In the genomic region with DNA sequence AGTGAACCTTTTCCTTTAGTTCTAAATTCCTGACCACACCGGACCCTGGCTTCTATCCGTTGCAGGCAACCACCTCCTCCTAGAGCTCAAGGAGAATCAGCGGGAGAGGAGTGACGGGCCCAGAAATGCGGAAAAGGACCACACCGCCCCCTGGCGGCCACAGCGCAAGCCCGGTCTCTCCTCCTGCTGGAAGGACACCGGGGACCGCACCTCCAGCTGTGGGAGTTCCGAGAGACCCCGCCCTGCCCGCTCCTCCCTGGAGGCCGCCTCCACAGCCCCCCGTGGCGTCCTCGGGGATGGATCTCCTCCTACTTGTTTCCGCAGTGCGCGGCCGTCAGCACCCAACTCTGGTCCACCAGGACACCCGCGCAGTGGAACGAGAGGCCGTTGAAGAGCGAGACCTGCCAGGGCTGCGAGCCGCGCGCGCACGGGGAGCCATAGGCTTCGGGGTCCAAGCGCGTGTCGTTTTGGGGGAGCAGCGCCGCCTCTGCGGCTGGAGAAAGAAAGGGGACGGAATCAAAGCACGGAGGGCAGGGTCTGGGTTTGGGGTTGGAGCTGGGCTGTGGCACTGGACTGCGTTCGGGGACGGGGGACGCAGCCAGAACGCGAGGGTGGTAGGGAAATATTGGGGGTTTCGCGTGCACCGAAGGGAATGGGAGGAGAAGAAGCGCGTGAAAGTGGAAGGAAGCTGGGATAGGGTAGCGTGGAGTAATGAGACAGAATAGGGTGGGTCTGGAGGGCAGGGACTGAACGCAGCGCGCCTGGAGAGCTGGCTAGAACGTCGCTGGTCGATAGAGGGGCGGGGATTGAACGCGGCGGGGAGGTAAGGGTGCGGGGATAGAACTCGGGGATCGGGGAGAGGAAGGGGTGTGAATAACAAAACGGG, we compare ENCODE assay signal across 9 cellular contexts. TPM values are rescaled to one million over a fixed set of nuclear protein-coding genes. Genes with fewer than 3 reads are reported as not detected.
DNase-seq lines count a peak whose midpoint lies in the region; ATAC-seq and TF ChIP-seq lines count a peak whose summit lies in the region.
"Had no signal": no experiment of that assay in that cellular context is flagged by ENCODE, and none has a peak within 500 bp of the region (broad histone marks: within the 10 kb centered on the region; RNA-seq: fewer than 3 reads in every experiment).

No MANE protein-coding gene starts in this region.

- POLR2A ChIA-PET in activated CD4-positive, alpha-beta T cell treated with anti-CD3 and anti-CD28 coated beads, Interleukin-2, amount 10 ng/mL, durations not matched to agents 7 days and 5 days (lab: Charles Lee) = no interaction called here

- no peaks in the 10 kb centered on the region for H3K9me3 Mint-ChIP-seq in activated CD4-positive, alpha-beta T cell treated with anti-CD3 and anti-CD28 coated beads, Interleukin-2, amount 10 ng/mL, durations not matched to agents 7 days and 5 days

- H3K36me3 Mint-ChIP-seq in activated CD4-positive, alpha-beta T cell treated with anti-CD3 and anti-CD28 coated beads, Interleukin-2, amount 10 ng/mL, durations not matched to agents 7 days and 5 days (ENCODE audit: low read depth) = peaks cover 2% of the 10 kb centered on the region

- peaks cover 18% of the 10 kb centered on the region for H3K4me1 Mint-ChIP-seq in activated CD4-positive, alpha-beta T cell treated with anti-CD3 and anti-CD28 coated beads, Interleukin-2, amount 10 ng/mL, durations not matched to agents 7 days and 5 days

- TF ChIP-seq CTCF in omental fat pad (IDR thresholded peaks at IDR 0.05) = peak in 1 of 3 donors; percentile 70

- DNase-seq in activated CD4-positive, alpha-beta T cell treated with anti-CD3 and anti-CD28 coated beads for 1 hour = peak; percentile 33
- DNase-seq in activated CD4-positive, alpha-beta T cell treated with anti-CD3 and anti-CD28 coated beads, Interleukin-2, amount 10 ng/mL, durations not matched to agents 7 days and 5 days = no peak
- peak; percentile 38 to 81 for DNase-seq in NCI-H526 (lab: John Stamatoyannopoulos, UW)
- peak; percentile 69 for DNase-seq in activated T-cell treated with anti-CD3 and anti-CD28 coated beads for 48 hours (ENCODE audit: low read depth)
- DNase-seq in globus pallidus (ENCODE audit: low spot score) = peak; percentile 64
- DNase-seq in omental fat pad (ENCODE audit: low spot score) = no peak
- DNase-seq in ureter (ENCODE audit: low spot score) = peak; percentile 69

- peaks cover 54% of the 10 kb centered on the region for H3K27me3 Mint-ChIP-seq in activated CD4-positive, alpha-beta T cell treated with anti-CD3 and anti-CD28 coated beads, Interleukin-2, amount 10 ng/mL, durations not matched to agents 7 days and 5 days

- no peak overlapping the region for H3K27ac Mint-ChIP-seq in activated CD4-positive, alpha-beta T cell treated with anti-CD3 and anti-CD28 coated beads, Interleukin-2, amount 10 ng/mL, durations not matched to agents 7 days and 5 days

- H3K4me3 Mint-ChIP-seq in activated CD4-positive, alpha-beta T cell treated with anti-CD3 and anti-CD28 coated beads, Interleukin-2, amount 10 ng/mL, durations not matched to agents 7 days and 5 days = no peak overlapping the region

- ATAC-seq in omental fat pad (ENCODE audit: low FRiP score) = peak; percentile 57
- no peak for ATAC-seq in HG03135 (IDR thresholded peaks at IDR 0.05; ENCODE audit: unreplicated experiment)

- CTCF ChIA-PET in activated CD4-positive, alpha-beta T cell treated with anti-CD3 and anti-CD28 coated beads, Interleukin-2, amount 10 ng/mL, durations not matched to agents 7 days and 5 days (lab: Charles Lee) = interaction anchor here (1.0 kb wide), 1 partner anchor 15 kb away, joined by 3 read pairs; no protein-coding TSS in a partner anchor

RNA-seq across cellular contexts. Expression of gene KLK10, which starts 2.5 kb away (rescaled TPM):
- total RNA-seq in activated CD4-positive, alpha-beta T cell treated with anti-CD3 and anti-CD28 coated beads, Interleukin-2, amount 10 ng/mL, durations not matched to agents 7 days and 5 days = not detected
- total RNA-seq in omental fat pad (10 to 100 TPM in 1 of 4 donors, 1 to 10 TPM in 2, not detected in 1; 1.6 to 14.2 (median 9.8) TPM), ureter (0.29 TPM)

RNA-seq across cellular contexts. Expression of gene KLK11, which starts 9.4 kb away (rescaled TPM):
- not detected for total RNA-seq in activated CD4-positive, alpha-beta T cell treated with anti-CD3 and anti-CD28 coated beads, Interleukin-2, amount 10 ng/mL, durations not matched to agents 7 days and 5 days
- total RNA-seq in omental fat pad (100 to 1,000 TPM in 1 of 4 donors, 10 to 100 TPM in 2, not detected in 1; 21.6 to 116 (median 34.0) TPM), ureter (1.0 TPM)
- total RNA-seq: renal cortical epithelial cell had no signal

RNA-seq across cellular contexts. Expression of gene KLK8, which starts 15.6 kb away (rescaled TPM):
- not detected for total RNA-seq in activated CD4-positive, alpha-beta T cell treated with anti-CD3 and anti-CD28 coated beads, Interleukin-2, amount 10 ng/mL, durations not matched to agents 7 days and 5 days
- total RNA-seq in omental fat pad (10 to 100 TPM in 1 of 4 donors, 1 to 10 TPM in 2, not detected in 1; 2.8 to 15.0 (median 3.4) TPM), ureter (not detected)
- total RNA-seq: renal cortical epithelial cell had no signal

RNA-seq across cellular contexts. Expression of gene KLK12, which starts 17.8 kb away (rescaled TPM):
- not detected for total RNA-seq in activated CD4-positive, alpha-beta T cell treated with anti-CD3 and anti-CD28 coated beads, Interleukin-2, amount 10 ng/mL, durations not matched to agents 7 days and 5 days
- total RNA-seq in omental fat pad (not detected), ureter (not detected)
- total RNA-seq: renal cortical epithelial cell had no signal

RNA-seq across cellular contexts. Expression of gene KLK7, which starts 33.3 kb away (rescaled TPM):
- not detected for total RNA-seq in activated CD4-positive, alpha-beta T cell treated with anti-CD3 and anti-CD28 coated beads, Interleukin-2, amount 10 ng/mL, durations not matched to agents 7 days and 5 days
- total RNA-seq in omental fat pad (10 to 100 TPM in 2 of 4 donors, 1 to 10 TPM in 1, not detected in 1; 3.6 to 61.7 (median 16.6) TPM), ureter (not detected)

Comparison
In these comparisons a context has a peak if more than half of its experiments do, and no peak if none do; other contexts are left out.
1. DNase-seq: peak in activated CD4-positive, alpha-beta T cell treated with anti-CD3 and anti-CD28 coated beads for 1 hour (single experiment), NCI-H526 (2 of 2), activated T-cell treated with anti-CD3 and anti-CD28 coated beads for 48 hours (single experiment), globus pallidus (single experiment) and ureter (single experiment); none in activated CD4-positive, alpha-beta T cell treated with anti-CD3 and anti-CD28 coated beads, Interleukin-2, amount 10 ng/mL, durations not matched to agents 7 days and 5 days (single experiment) and omental fat pad (single experiment).